ENCODE assay signal across 9 cellular contexts in genomic region chr11:119335091-119335654, GRCh38. TPM values are rescaled to one million over a fixed set of nuclear protein-coding genes. Genes with fewer than 3 reads are reported as not detected.
A peak's percentile ranks its signal among the peaks of the same experiment; 100 is the strongest.
DNase-seq lines count a peak whose midpoint lies in the region; ATAC-seq, FAIRE-seq and TF ChIP-seq lines count a peak whose summit lies in the region.
"Had no signal": no experiment of that assay in that cellular context is flagged by ENCODE, and none has a peak within 500 bp of the region (broad histone marks: within the 10 kb centered on the region; RNA-seq: fewer than 3 reads in every experiment).

No MANE protein-coding gene starts in this region.

- H3K9me3 Mint-ChIP-seq in activated naive CD4-positive, alpha-beta T cell treated with anti-CD3 and anti-CD28 coated beads, Interleukin-2, amount 10 ng/mL, durations not matched to agents 7 days and 5 days, result no peaks in the 10 kb centered on the region
- H3K9me3 Mint-ChIP-seq in type B pancreatic cell, result no peaks in the 10 kb centered on the region

- H3K27me3 Mint-ChIP-seq in activated naive CD4-positive, alpha-beta T cell treated with anti-CD3 and anti-CD28 coated beads, Interleukin-2, amount 10 ng/mL, durations not matched to agents 7 days and 5 days, result peaks cover 31% of the 10 kb centered on the region
- peaks cover 14% of the 10 kb centered on the region for H3K27me3 Mint-ChIP-seq in type B pancreatic cell

- H3K79me2 ChIP-seq in K562 (ENCODE audit: control insufficient read depth, insufficient read depth, low read length), result peaks cover 30% of the 10 kb centered on the region

- H3K4me3 Mint-ChIP-seq in activated naive CD4-positive, alpha-beta T cell treated with anti-CD3 and anti-CD28 coated beads, Interleukin-2, amount 10 ng/mL, durations not matched to agents 7 days and 5 days, result peak overlapping the region; percentile 99
- peak overlapping the region; percentile 100 for H3K4me3 Mint-ChIP-seq in type B pancreatic cell

- no peaks in the 10 kb centered on the region for H4K20me1 ChIP-seq in K562 (replicated peaks; ENCODE audit: control insufficient read depth, insufficient read depth, low read length)

- H3K4me3 ChIP-seq in K562, result peak overlapping the region; percentile 61
- H3K4me3 ChIP-seq in lower lobe of right lung, result peak overlapping the region; percentile 93

- in situ Hi-C loops in K562 (cut with MboI) (no loop called here), G401 (cut with HindIII; ENCODE audit: low sequenced_read_pairs) (no loop called here)

- ATAC-seq in K562 (no peak), lower lobe of right lung (no peak), GM21515 (IDR thresholded peaks at IDR 0.05; ENCODE audit: unreplicated experiment) (no peak)

- CTCF ChIA-PET in activated naive CD4-positive, alpha-beta T cell treated with anti-CD3 and anti-CD28 coated beads, Interleukin-2, amount 10 ng/mL, durations not matched to agents 7 days and 5 days (lab: Charles Lee), result interaction anchor here (0.6 to 9.8 kb wide), 2 partner anchors 13 to 126 kb away, joined by 4 to 106 read pairs; no protein-coding TSS in a partner anchor
- CTCF ChIA-PET in K562 (lab: Yijun Ruan, JAX; ENCODE audit: low intra/inter-chr PET ratio), result no interaction called here

- intact Hi-C loops in K562 (cut with micrococcal nuclease) (loop anchor here (5.0 kb wide), 1 partner anchor 37 kb away; no protein-coding TSS in a partner anchor), lower lobe of right lung (cut with DNase I) (no loop called here)

- H3K9me3 ChIP-seq in K562 (replicated peaks; ENCODE audit: control insufficient read depth, insufficient read depth, low read depth, low read length) (no peaks in the 10 kb centered on the region), lower lobe of right lung (no peaks in the 10 kb centered on the region)

- TF ChIP-seq CTCF in K562 (IDR thresholded peaks at IDR 0.05 in 2 of 3, conservative IDR thresholded peaks at IDR 0.05 in 1 of 3; ENCODE audit: insufficient read depth in 2 of 3, low read depth in 1 of 3, low read length in 3 of 3), result no peak
- TF ChIP-seq CTCF in lower lobe of right lung (IDR thresholded peaks at IDR 0.05), result no peak
- no peak for TF ChIP-seq CTCF in type B pancreatic cell (conservative IDR thresholded peaks at IDR 0.05)

- H3K36me3 ChIP-seq in K562 (ENCODE audit: control insufficient read depth, insufficient read depth, low read length) (peaks cover 17% of the 10 kb centered on the region; the same call in 1 of the 3 replicates), lower lobe of right lung (peaks cover 13% of the 10 kb centered on the region)

- DNase-seq in activated naive CD4-positive, alpha-beta T cell treated with anti-CD3 and anti-CD28 coated beads, Interleukin-2, amount 10 ng/mL, durations not matched to agents 7 days and 5 days, result no peak
- DNase-seq in activated naive CD4-positive, alpha-beta T cell (lab: John Stamatoyannopoulos, UW), result no peak
- no peak for DNase-seq in K562 (ENCODE audit: extremely low read depth in 1 of 4, low spot score in 3 of 4)
- no peak for DNase-seq in lower lobe of right lung
- no peak for DNase-seq in type B pancreatic cell (ENCODE audit: extremely low spot score, unreplicated experiment)
- no peak for DNase-seq in NCI-H1105 (lab: John Stamatoyannopoulos, UW)
- DNase-seq in G401 (ENCODE audit: low spot score), result no peak

- no peak for TF ChIP-seq POLR2A in K562 (conservative IDR thresholded peaks at IDR 0.05)

- no peaks in the 10 kb centered on the region for H3K9me1 ChIP-seq in K562 (ENCODE audit: control insufficient read depth, insufficient read depth, low read length)

- TF ChIP-seq EP300 in K562 (IDR thresholded peaks at IDR 0.05; ENCODE audit: low read length), result no peak

- H3K4me1 ChIP-seq in K562 (replicated peaks in 1 of 2; ENCODE audit: control insufficient read depth in 2 of 2, insufficient read depth in 2 of 2, low read length in 2 of 2) (peaks cover 23 to 52% of the 10 kb centered on the region in 2 experiments; a peak in 4 of 5 replicates), lower lobe of right lung (peaks cover 44% of the 10 kb centered on the region)

- 43% methylated on average over 15 of the region's 15 CpGs for WGBS in K562 (ENCODE audit: insufficient coverage, low coverage, missing lambda C conversion rate)

- H3K9ac ChIP-seq in K562 (ENCODE audit: insufficient read depth in 1 of 2, low read depth in 2 of 2, low read length in 2 of 2), result peak overlapping the region; percentile 88 to 97

- H3K27me3 ChIP-seq in K562 (ENCODE audit: control insufficient read depth in 2 of 2, insufficient read depth in 2 of 2, low read length in 2 of 2) (no peaks in the 10 kb centered on the region), lower lobe of right lung (ENCODE audit: low read depth) (peaks cover 9% of the 10 kb centered on the region)

- FAIRE-seq in K562 (lab: Jason Lieb, UNC), result no peak

- H3K4me1 Mint-ChIP-seq in activated naive CD4-positive, alpha-beta T cell treated with anti-CD3 and anti-CD28 coated beads, Interleukin-2, amount 10 ng/mL, durations not matched to agents 7 days and 5 days, result peaks cover 64% of the 10 kb centered on the region
- peaks cover 41% of the 10 kb centered on the region for H3K4me1 Mint-ChIP-seq in type B pancreatic cell (ENCODE audit: unreplicated experiment)

- H3K27ac Mint-ChIP-seq in activated naive CD4-positive, alpha-beta T cell treated with anti-CD3 and anti-CD28 coated beads, Interleukin-2, amount 10 ng/mL, durations not matched to agents 7 days and 5 days, result peak overlapping the region; percentile 97
- H3K27ac Mint-ChIP-seq in type B pancreatic cell, result peak overlapping the region; percentile 99

- H3K36me3 Mint-ChIP-seq in activated naive CD4-positive, alpha-beta T cell treated with anti-CD3 and anti-CD28 coated beads, Interleukin-2, amount 10 ng/mL, durations not matched to agents 7 days and 5 days, result peaks cover 15% of the 10 kb centered on the region
- no peaks in the 10 kb centered on the region for H3K36me3 Mint-ChIP-seq in type B pancreatic cell

- no peak overlapping the region for H2AFZ ChIP-seq in K562 (ENCODE audit: low read depth, low read length)

- TF ChIP-seq RAD21 in K562 (CRISPR knock-in tag; conservative IDR thresholded peaks at IDR 0.05 in 1 of 2, IDR thresholded peaks at IDR 0.05 in 1 of 2), result no peak

- TSS peak; percentile 74 for BruUV-seq in K562 (replicated peaks; lab: Mats Ljungman, UMichigan)

- peak overlapping the region; percentile 76 for H3K27ac ChIP-seq in K562 (ENCODE audit: extremely low read depth, low read depth, low read length)
- no peak overlapping the region for H3K27ac ChIP-seq in lower lobe of right lung

- H3K4me2 ChIP-seq in K562 (ENCODE audit: insufficient read depth, low read length), result peak overlapping the region; percentile 95

- POLR2A ChIA-PET in K562 (lab: Yijun Ruan, JAX), result interaction anchor here (0.6 kb wide), 2 partner anchors 129 to 355 kb away, joined by 4 read pairs; partner anchors contain the start of gene CBL

RNA-seq across cellular contexts. Expression of gene RNF26, which starts 0.8 kb away (rescaled TPM):
- total RNA-seq in K562 (2011; cell fraction: chromatin; rRNA removed; ENCODE audit: low replicate concordance), result 18.1 and 52.5 TPM in 2 replicates
- 71.2 and 72.0 TPM in 2 replicates for total RNA-seq in K562 (2011; cell fraction: nucleolus; rRNA removed)
- 65.0 and 76.6 TPM in 2 replicates for total RNA-seq in K562 (2011; cell fraction: nucleoplasm; rRNA removed)
- total RNA-seq in K562 (2014; rRNA removed) (7.3 and 10.0 TPM in 2 replicates), K562 (2014; rRNA removed; fragmentation: Illumina TruSeq; extraction: Trizol) (8.7 and 9.3 TPM in 2 replicates), K562 (2015; rRNA removed; fragmentation: Illumina TruSeq; extraction: Trizol) (12.7 and 13.9 TPM in 2 replicates), K562 (2021) (50.0 and 53.6 TPM in 2 replicates), lower lobe of right lung (19.3 TPM), type B pancreatic cell (ENCODE audit: low replicate concordance) (40.3 and 45.6 TPM in 2 replicates)
- polyA plus RNA-seq in K562 (2011; rRNA removed) (16.3 and 27.7 TPM in 2 replicates), K562 (2014; fragmentation: Illumina TruSeq; extraction: Trizol) (39.5 and 48.8 TPM in 2 replicates), K562 (2014; fragmentation: Nextera tagmentation; extraction: Ambion mirVana) (1 to 10 TPM; 5.3 to 8.4 TPM), K562 (2014; rRNA removed) (25.9 and 26.7 TPM in 2 replicates)
- 48.6 and 60.9 TPM in 2 replicates for polyA plus RNA-seq in K562 (2011; cell fraction: cytosol; rRNA removed)
- 20.0 and 26.8 TPM in 2 replicates for polyA plus RNA-seq in K562 (2011; cell fraction: nucleus; rRNA removed)
- 40.1 and 40.8 TPM in 2 replicates for polyA plus RNA-seq in K562 (2012)
- polyA minus RNA-seq in K562 (2011; rRNA and poly(A)+ RNA removed), result 24.3 and 29.3 TPM in 2 replicates
- polyA minus RNA-seq in K562 (2011; cell fraction: cytosol; rRNA and poly(A)+ RNA removed), result 44.8 and 51.4 TPM in 2 replicates
- 19.1 and 29.9 TPM in 2 replicates for polyA minus RNA-seq in K562 (2011; cell fraction: nucleus; rRNA and poly(A)+ RNA removed)
- 19.3 and 19.9 TPM in 2 replicates for total RNA-seq in G401 (2014; rRNA removed; shearing (Covaris generic))

RNA-seq across cellular contexts. Expression of gene C1QTNF5, which starts 5.5 kb away (rescaled TPM):
- total RNA-seq in K562 (2011; cell fraction: chromatin; rRNA removed; ENCODE audit: low replicate concordance), result 0.95 TPM in 1 of 2 replicates, not detected in the other
- total RNA-seq in K562 (2011; cell fraction: nucleolus; rRNA removed), result 1.1 and 1.2 TPM in 2 replicates
- 0.88 TPM in 1 of 2 replicates, not detected in the other for total RNA-seq in K562 (2011; cell fraction: nucleoplasm; rRNA removed)
- total RNA-seq in K562 (2014; rRNA removed), result 0.18 and 0.82 TPM in 2 replicates
- total RNA-seq in K562 (2014; rRNA removed; fragmentation: Illumina TruSeq; extraction: Trizol), result 0.13 and 0.18 TPM in 2 replicates
- 0.22 TPM in 1 of 2 replicates, not detected in the other for total RNA-seq in K562 (2015; rRNA removed; fragmentation: Illumina TruSeq; extraction: Trizol)
- total RNA-seq in K562 (2021), result 0.47 and 0.65 TPM in 2 replicates
- polyA plus RNA-seq in K562 (2011; rRNA removed), result 0.35 and 0.41 TPM in 2 replicates
- polyA plus RNA-seq in K562 (2011; cell fraction: cytosol; rRNA removed), result 0.46 and 1.2 TPM in 2 replicates
- 1.4 and 1.5 TPM in 2 replicates for polyA plus RNA-seq in K562 (2011; cell fraction: nucleus; rRNA removed)
- polyA plus RNA-seq in K562 (2012), result 0.35 and 0.79 TPM in 2 replicates
- 0.19 and 0.25 TPM in 2 replicates for polyA plus RNA-seq in K562 (2014; fragmentation: Illumina TruSeq; extraction: Trizol)
- under 1 TPM in 1 of 2 experiments, not detected in 1; 0.07 TPM for polyA plus RNA-seq in K562 (2014; fragmentation: Nextera tagmentation; extraction: Ambion mirVana)
- polyA plus RNA-seq in K562 (2014; rRNA removed), result 0.45 and 0.76 TPM in 2 replicates
- polyA minus RNA-seq in K562 (2011; rRNA and poly(A)+ RNA removed), result 0.12 TPM in 1 of 2 replicates, not detected in the other
- not detected in 2 replicates for polyA minus RNA-seq in K562 (2011; cell fraction: cytosol; rRNA and poly(A)+ RNA removed)
- polyA minus RNA-seq in K562 (2011; cell fraction: nucleus; rRNA and poly(A)+ RNA removed), result 0.44 and 0.54 TPM in 2 replicates
- total RNA-seq in lower lobe of right lung, result 28.2 TPM
- 2.0 and 4.0 TPM in 2 replicates for total RNA-seq in type B pancreatic cell (ENCODE audit: low replicate concordance)
- total RNA-seq in G401 (2014; rRNA removed; shearing (Covaris generic)), result 0.17 and 1.0 TPM in 2 replicates

RNA-seq across cellular contexts. Expression of gene MFRP, which starts 11.3 kb away (rescaled TPM):
- total RNA-seq in K562 (2011; cell fraction: chromatin; rRNA removed; ENCODE audit: low replicate concordance), result not detected in 2 replicates
- not detected in 2 replicates for total RNA-seq in K562 (2011; cell fraction: nucleolus; rRNA removed)
- not detected in 2 replicates for total RNA-seq in K562 (2011; cell fraction: nucleoplasm; rRNA removed)
- total RNA-seq in K562 (2014; rRNA removed), result not detected in 2 replicates
- not detected in 2 replicates for total RNA-seq in K562 (2014; rRNA removed; fragmentation: Illumina TruSeq; extraction: Trizol)
- total RNA-seq in K562 (2015; rRNA removed; fragmentation: Illumina TruSeq; extraction: Trizol), result not detected in 2 replicates
- not detected in 2 replicates for total RNA-seq in K562 (2021)
- polyA plus RNA-seq in K562 (2011; rRNA removed), result not detected in 2 replicates
- polyA plus RNA-seq in K562 (2011; cell fraction: cytosol; rRNA removed), result not detected in 2 replicates
- not detected in 2 replicates for polyA plus RNA-seq in K562 (2011; cell fraction: nucleus; rRNA removed)
- not detected in 2 replicates for polyA plus RNA-seq in K562 (2012)
- polyA plus RNA-seq in K562 (2014; fragmentation: Illumina TruSeq; extraction: Trizol), result not detected in 2 replicates
- not detected for polyA plus RNA-seq in K562 (2014; fragmentation: Nextera tagmentation; extraction: Ambion mirVana)
- polyA plus RNA-seq in K562 (2014; rRNA removed), result not detected in 2 replicates
- polyA minus RNA-seq in K562 (2011; rRNA and poly(A)+ RNA removed), result not detected in 2 replicates
- not detected in 2 replicates for polyA minus RNA-seq in K562 (2011; cell fraction: cytosol; rRNA and poly(A)+ RNA removed)
- not detected in 2 replicates for polyA minus RNA-seq in K562 (2011; cell fraction: nucleus; rRNA and poly(A)+ RNA removed)
- total RNA-seq in lower lobe of right lung, result not detected
- total RNA-seq in type B pancreatic cell (ENCODE audit: low replicate concordance), result not detected in 2 replicates
- total RNA-seq in G401 (2014; rRNA removed; shearing (Covaris generic)), result 0.25 and 7.3 TPM in 2 replicates
- total RNA-seq: Daoy had no signal

RNA-seq across cellular contexts. Expression of gene MCAM, which starts 18.2 kb away (rescaled TPM):
- total RNA-seq in K562 (2011; cell fraction: chromatin; rRNA removed; ENCODE audit: low replicate concordance), result 64.2 and 225 TPM in 2 replicates
- total RNA-seq in K562 (2011; cell fraction: nucleolus; rRNA removed), result 163 and 199 TPM in 2 replicates
- total RNA-seq in K562 (2011; cell fraction: nucleoplasm; rRNA removed), result 109 and 119 TPM in 2 replicates
- total RNA-seq in K562 (2014; rRNA removed) (79.0 and 79.5 TPM in 2 replicates), K562 (2014; rRNA removed; fragmentation: Illumina TruSeq; extraction: Trizol) (33.1 and 35.6 TPM in 2 replicates), K562 (2015; rRNA removed; fragmentation: Illumina TruSeq; extraction: Trizol) (25.8 and 27.1 TPM in 2 replicates), K562 (2021) (69.1 and 87.0 TPM in 2 replicates), lower lobe of right lung (67.1 TPM), type B pancreatic cell (ENCODE audit: low replicate concordance) (3.0 and 10.3 TPM in 2 replicates)
- polyA plus RNA-seq in K562 (2011; rRNA removed) (38.0 and 53.6 TPM in 2 replicates), K562 (2014; fragmentation: Illumina TruSeq; extraction: Trizol) (68.2 and 101 TPM in 2 replicates), K562 (2014; fragmentation: Nextera tagmentation; extraction: Ambion mirVana) (10 to 100 TPM; 14.7 to 15.6 TPM), K562 (2014; rRNA removed) (57.5 and 118 TPM in 2 replicates)
- polyA plus RNA-seq in K562 (2011; cell fraction: cytosol; rRNA removed), result 86.7 and 421 TPM in 2 replicates
- polyA plus RNA-seq in K562 (2011; cell fraction: nucleus; rRNA removed), result 37.8 and 96.0 TPM in 2 replicates
- polyA plus RNA-seq in K562 (2012), result 36.5 and 57.4 TPM in 2 replicates
- polyA minus RNA-seq in K562 (2011; rRNA and poly(A)+ RNA removed), result 17.7 and 42.5 TPM in 2 replicates
- 43.6 and 63.5 TPM in 2 replicates for polyA minus RNA-seq in K562 (2011; cell fraction: cytosol; rRNA and poly(A)+ RNA removed)
- 33.2 and 52.1 TPM in 2 replicates for polyA minus RNA-seq in K562 (2011; cell fraction: nucleus; rRNA and poly(A)+ RNA removed)
- 77.2 and 90.3 TPM in 2 replicates for total RNA-seq in G401 (2014; rRNA removed; shearing (Covaris generic))

RNA-seq across cellular contexts. Expression of gene USP2, which starts 46.3 kb away (rescaled TPM):
- 6.9 and 13.7 TPM in 2 replicates for total RNA-seq in K562 (2011; cell fraction: chromatin; rRNA removed; ENCODE audit: low replicate concordance)
- 8.2 and 9.0 TPM in 2 replicates for total RNA-seq in K562 (2011; cell fraction: nucleolus; rRNA removed)
- total RNA-seq in K562 (2011; cell fraction: nucleoplasm; rRNA removed), result 6.3 and 7.4 TPM in 2 replicates
- 3.9 and 5.8 TPM in 2 replicates for total RNA-seq in K562 (2014; rRNA removed)
- 3.6 TPM in 2 replicates for total RNA-seq in K562 (2014; rRNA removed; fragmentation: Illumina TruSeq; extraction: Trizol)
- 2.8 and 3.6 TPM in 2 replicates for total RNA-seq in K562 (2015; rRNA removed; fragmentation: Illumina TruSeq; extraction: Trizol)
- 16.9 TPM in 2 replicates for total RNA-seq in K562 (2021)
- polyA plus RNA-seq in K562 (2011; rRNA removed), result 3.6 and 5.0 TPM in 2 replicates
- 4.5 and 4.7 TPM in 2 replicates for polyA plus RNA-seq in K562 (2011; cell fraction: cytosol; rRNA removed)
- polyA plus RNA-seq in K562 (2011; cell fraction: nucleus; rRNA removed), result 4.6 and 6.3 TPM in 2 replicates
- 6.9 and 8.6 TPM in 2 replicates for polyA plus RNA-seq in K562 (2012)
- 12.8 and 13.9 TPM in 2 replicates for polyA plus RNA-seq in K562 (2014; fragmentation: Illumina TruSeq; extraction: Trizol)
- 1 to 10 TPM; 3.4 to 5.8 TPM for polyA plus RNA-seq in K562 (2014; fragmentation: Nextera tagmentation; extraction: Ambion mirVana)
- 4.0 and 9.5 TPM in 2 replicates for polyA plus RNA-seq in K562 (2014; rRNA removed)
- 4.0 and 6.0 TPM in 2 replicates for polyA minus RNA-seq in K562 (2011; rRNA and poly(A)+ RNA removed)
- polyA minus RNA-seq in K562 (2011; cell fraction: cytosol; rRNA and poly(A)+ RNA removed), result 7.5 and 9.8 TPM in 2 replicates
- 4.6 and 4.7 TPM in 2 replicates for polyA minus RNA-seq in K562 (2011; cell fraction: nucleus; rRNA and poly(A)+ RNA removed)
- 5.1 TPM for total RNA-seq in lower lobe of right lung
- total RNA-seq in type B pancreatic cell (ENCODE audit: low replicate concordance), result 7.4 and 8.2 TPM in 2 replicates
- total RNA-seq in G401 (2014; rRNA removed; shearing (Covaris generic)), result 0.75 and 1.8 TPM in 2 replicates
